In genomic region chr15:84716036-84716732, GRCh38 we compare ENCODE assay signal across 8 cellular contexts. TPM values are rescaled to one million over a fixed set of nuclear protein-coding genes. Genes with fewer than 3 reads are reported as not detected.
DNase-seq lines count a peak whose midpoint lies in the region; ATAC-seq and TF ChIP-seq lines count a peak whose summit lies in the region.

TSS of gene SEC11A (minus strand) at chr15:84716139. CDS start at chr15:84716075, 64 bp downstream.

- TF ChIP-seq POLR2A in testis (IDR thresholded peaks at IDR 0.05), result peak; percentile 11

- no peaks in the 10 kb centered on the region for H3K9me3 ChIP-seq in testis

- intact Hi-C loops in testis (cut with DNase I; ENCODE audit: low total_unique reads), result no loop called here

- ATAC-seq in HG02588 (IDR thresholded peaks at IDR 0.05; ENCODE audit: unreplicated experiment) (peak; percentile 95), SK-N-SH treated with all-trans-retinoic acid at 6 μM for 48 hours (peak; percentile 98), omental fat pad (ENCODE audit: low FRiP score) (peak; percentile 99)
- ATAC-seq in activated naive CD4-positive, alpha-beta T cell treated with anti-CD3 and anti-CD28 coated beads, Interleukin-2, amount 50 U/mL, for 72 hours, result peak; percentile 92 to 93

- TF ChIP-seq CTCF in GM06990 (IDR thresholded peaks at IDR 0.05; ENCODE audit: insufficient read depth, low read length, poor library complexity, severe bottlenecking), result no peak
- TF ChIP-seq CTCF in omental fat pad (IDR thresholded peaks at IDR 0.05), result no peak
- TF ChIP-seq CTCF in testis (IDR thresholded peaks at IDR 0.05), result no peak

- H3K9me3 Mint-ChIP-seq in activated naive CD4-positive, alpha-beta T cell treated with anti-CD3 and anti-CD28 coated beads, Interleukin-2, amount 50 U/mL, for 72 hours, result no peaks in the 10 kb centered on the region

- 0 out of 2 replicates have a peak, but pooled peaks cover under 1% of the 10 kb centered on the region for H3K36me3 ChIP-seq in GM06990 (ENCODE audit: control insufficient read depth, insufficient read depth, low read length)
- no peaks in the 10 kb centered on the region for H3K36me3 ChIP-seq in testis (ENCODE audit: low read depth, missing control alignments)

- H3K27me3 ChIP-seq in GM06990 (replicated peaks; ENCODE audit: control insufficient read depth, insufficient read depth, low read length) (no peaks in the 10 kb centered on the region), testis (no peaks in the 10 kb centered on the region)

- peaks cover 14 to 16% of the 10 kb centered on the region in 2 donors for H3K36me3 Mint-ChIP-seq in activated naive CD4-positive, alpha-beta T cell treated with anti-CD3 and anti-CD28 coated beads, Interleukin-2, amount 50 U/mL, for 72 hours

- H3K4me3 ChIP-seq in GM06990 (replicated peaks; ENCODE audit: low read depth, low read length), result peak within 1 kb of the TSS; percentile 74
- H3K4me3 ChIP-seq in testis, result peak within 1 kb of the TSS; percentile 83

- H3K4me1 ChIP-seq in testis, result peaks cover 7% of the 10 kb centered on the region

- H3K27ac Mint-ChIP-seq in activated naive CD4-positive, alpha-beta T cell treated with anti-CD3 and anti-CD28 coated beads, Interleukin-2, amount 50 U/mL, for 72 hours, result peak within 1 kb of the TSS; percentile 97 to 100

- peak within 1 kb of the TSS; percentile 84 to 92 for H3K27ac ChIP-seq in testis

- 0 to 3% methylated on average over 18 to 41 of the region's 57 CpGs for WGBS in testis, 2 donors

- peak; percentile 98 for DNase-seq in GM06990 (ENCODE audit: extremely low read depth, insufficient read length)
- peak; percentile 68 for DNase-seq in NCI-H1092 (lab: John Stamatoyannopoulos, UW)
- peak; percentile 89 to 96 for DNase-seq in activated naive CD4-positive, alpha-beta T cell treated with anti-CD3 and anti-CD28 coated beads, Interleukin-2, amount 50 U/mL, for 72 hours (ENCODE audit: low spot score in 2 of 2)
- DNase-seq in glomerular visceral epithelial cell (ENCODE audit: extremely low spot score), result peak; percentile 96
- DNase-seq in omental fat pad (ENCODE audit: low spot score), result peak; percentile 84
- DNase-seq in testis, result peak; percentile 97

TF ChIP-seq in SK-N-SH treated with all-trans-retinoic acid at 6 μM for 48 hours, 23 proteins besides CTCF, POLR2A, EP300 and RAD21:
- TF ChIP-seq ZFP3 (CRISPR knock-in tag; IDR thresholded peaks at IDR 0.05), result 0 out of 2 replicates have a peak, but pooled peaks have one; percentile 19
- no peak for TF ChIP-seq PPARA (CRISPR knock-in tag; IDR thresholded peaks at IDR 0.05; ENCODE audit: borderline replicate concordance)
- no peak for TF ChIP-seq TOX (CRISPR knock-in tag; IDR thresholded peaks at IDR 0.05; ENCODE audit: borderline replicate concordance)
- no peak for TF ChIP-seq POU6F1 (CRISPR knock-in tag; IDR thresholded peaks at IDR 0.05; ENCODE audit: borderline replicate concordance, low read depth)
- TF ChIP-seq CSDC2 (CRISPR knock-in tag; IDR thresholded peaks at IDR 0.05), result no peak

RNA-seq across cellular contexts. Expression of gene SEC11A, which starts in this region (rescaled TPM):
- total RNA-seq in activated naive CD4-positive, alpha-beta T cell treated with anti-CD3 and anti-CD28 coated beads, Interleukin-2, amount 50 U/mL, for 72 hours, result 100 to 1,000 TPM; 111 to 129 TPM
- total RNA-seq in omental fat pad (100 to 1,000 TPM; 131 to 191 (median 149) TPM), testis (10 to 100 TPM; 67.7 to 88.9 TPM)
- 121 TPM for polyA plus RNA-seq in testis (ENCODE audit: insufficient read depth, low read depth, low replicate concordance)

Comparison
In these comparisons a context has a peak if more than half of its experiments do, and no peak if none do; other contexts are left out.
1. Peak in every context shown above with its lines: DNase-seq, ATAC-seq, H3K4me3 ChIP-seq and H3K27ac ChIP-seq.